Comparison of ENCODE assay signal across 2 cellular contexts in genomic region chr19:57664269-57665127, GRCh38.
TF ChIP-seq lines count a peak whose summit lies in the region.

No MANE protein-coding gene starts in this region.

TF ChIP-seq in HEK293T, 16 proteins besides CTCF, POLR2A, EP300 and RAD21 (continued from another document):
- TF ChIP-seq FOXK2 (IDR thresholded peaks at IDR 0.05) (no peak), TARDBP (IDR thresholded peaks at IDR 0.05) (no peak), PKNOX1 (IDR thresholded peaks at IDR 0.05) (no peak), HDGF (IDR thresholded peaks at IDR 0.05; ENCODE audit: borderline replicate concordance) (no peak)

TF ChIP-seq in endothelial cell of umbilical vein, 7 proteins besides CTCF, POLR2A, EP300 and RAD21 (continued from another document):
- no peak for TF ChIP-seq JUN (IDR thresholded peaks at IDR 0.05; ENCODE audit: borderline replicate concordance, insufficient read depth, insufficient read length, low read depth)
- TF ChIP-seq POLR2AphosphoS5 (IDR thresholded peaks at IDR 0.05; ENCODE audit: insufficient read depth, low read depth, low read length) = no peak
- TF ChIP-seq, protein P1, sequence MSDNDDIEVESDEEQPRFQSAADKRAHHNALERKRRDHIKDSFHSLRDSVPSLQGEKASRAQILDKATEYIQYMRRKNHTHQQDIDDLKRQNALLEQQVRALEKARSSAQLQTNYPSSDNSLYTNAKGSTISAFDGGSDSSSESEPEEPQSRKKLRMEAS (IDR thresholded peaks at IDR 0.05; ENCODE audit: insufficient read depth, insufficient read length) = no peak
- TF ChIP-seq FOS (IDR thresholded peaks at IDR 0.05; ENCODE audit: borderline replicate concordance, insufficient read depth, low read length) = no peak
- no peak for TF ChIP-seq EZH2 (IDR thresholded peaks at IDR 0.05; ENCODE audit: borderline replicate concordance, low read depth, low read length, severe bottlenecking)
